ENCODE assay signal across 10 cellular contexts in the genomic region with DNA sequence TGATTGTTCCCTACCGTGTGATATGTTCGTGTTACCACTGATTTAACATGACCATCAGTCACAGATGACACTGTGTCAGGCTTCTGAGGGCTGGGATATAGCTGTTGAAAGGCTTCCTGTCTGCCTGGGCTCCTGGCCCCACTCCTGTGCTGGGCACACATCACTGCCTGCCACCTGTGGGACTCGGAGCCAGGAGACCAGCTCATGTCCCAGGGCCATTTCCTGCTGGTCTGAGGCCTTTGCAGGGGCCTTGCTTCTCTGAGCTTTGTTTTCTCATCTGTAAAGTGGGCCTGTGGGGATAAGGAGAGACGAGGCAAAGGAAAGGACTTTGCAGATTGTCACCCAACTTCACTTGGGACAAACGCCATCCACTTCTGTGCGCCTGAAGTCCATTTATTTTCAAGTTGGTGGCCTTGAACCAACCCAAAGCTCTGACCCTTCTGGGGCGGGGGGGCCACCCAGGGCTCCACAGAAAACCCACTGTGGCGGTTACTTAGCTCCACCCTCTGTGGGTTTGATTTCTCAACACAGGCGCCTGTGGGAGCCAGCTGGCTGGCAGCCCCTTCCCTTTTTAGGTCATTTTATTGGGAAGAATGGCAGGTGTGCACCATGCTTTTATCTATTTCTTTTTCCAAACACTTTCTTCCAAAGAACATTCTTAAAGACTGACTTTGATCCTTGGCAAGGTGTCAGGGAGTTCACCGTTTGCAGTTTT. TPM values are rescaled to one million over a fixed set of nuclear protein-coding genes. Genes with fewer than 3 reads are reported as not detected.
DNase-seq lines count a peak whose midpoint lies in the region; ATAC-seq and TF ChIP-seq lines count a peak whose summit lies in the region.
"Had no signal": no experiment of that assay in that cellular context is flagged by ENCODE, and none has a peak within 500 bp of the region (broad histone marks: within the 10 kb centered on the region; RNA-seq: fewer than 3 reads in every experiment).

No MANE protein-coding gene starts in this region.

- no peaks in the 10 kb centered on the region for H3K9me2 ChIP-seq in Loucy (replicated peaks; ENCODE audit: low read depth, low read length)

- peaks cover 26% of the 10 kb centered on the region for H3K4me1 Mint-ChIP-seq in neural crest cell

- no peak for ATAC-seq in GM21367 (IDR thresholded peaks at IDR 0.05; ENCODE audit: unreplicated experiment)

- H3K27me3 ChIP-seq in Loucy (ENCODE audit: insufficient read depth, low read length, poor library complexity, severe bottlenecking) = no peaks in the 10 kb centered on the region

- H3K79me2 ChIP-seq in Loucy (ENCODE audit: insufficient read depth, low read length) = no peaks in the 10 kb centered on the region

- no peak for TF ChIP-seq CTCF in Loucy (conservative IDR thresholded peaks at IDR 0.05; ENCODE audit: low read length)
- no peak for TF ChIP-seq CTCF in cardiac fibroblast (IDR thresholded peaks at IDR 0.05; ENCODE audit: low read depth, low read length)
- no peak for TF ChIP-seq CTCF in neural crest cell (conservative IDR thresholded peaks at IDR 0.05)

- H2AFZ ChIP-seq in Loucy (ENCODE audit: low read length) = no peak overlapping the region

- H3K27ac Mint-ChIP-seq in neural crest cell (ENCODE audit: unreplicated experiment) = no peak overlapping the region

- no peaks in the 10 kb centered on the region for H3K36me3 Mint-ChIP-seq in neural crest cell (ENCODE audit: low read depth)

- H3K4me3 Mint-ChIP-seq in neural crest cell = no peak overlapping the region
- H3K4me3 Mint-ChIP-seq: dendritic cell treated with granulocyte-macrophage colony-stimulating factor and Interleukin-4, amounts not matched to agents 40 ng/mL and 50 ng/mL, for 4 days had no signal

- H3K4me2 ChIP-seq in Loucy (ENCODE audit: low read depth, low read length, poor library complexity, severe bottlenecking) = peak overlapping the region; percentile 21

- H3K9ac ChIP-seq in Loucy (ENCODE audit: low read depth, low read length, poor library complexity, severe bottlenecking) = no peak overlapping the region

- peak; percentile 23 for DNase-seq in CD1c-positive myeloid dendritic cell (ENCODE audit: extremely low spot score)
- peak; percentile 5 to 26 for DNase-seq in cardiac fibroblast (ENCODE audit: low read depth in 2 of 2)
- DNase-seq in neural crest cell (ENCODE audit: low read depth, low spot score) = peak; percentile 0
- no peak for DNase-seq in foreskin melanocyte
- DNase-seq in NCI-H2196 treated with DMSO at 0.1 percent for 48 hours (lab: John Stamatoyannopoulos, UW; ENCODE audit: unreplicated experiment) = no peak
- no peak for DNase-seq in NCI-H2227 (lab: John Stamatoyannopoulos, UW; ENCODE audit: unreplicated experiment)
- DNase-seq: activated CD4-positive, alpha-beta T cell treated with anti-CD3 and anti-CD28 coated beads, Interleukin-2, amount 50 U/mL, for 4 hours had no signal

- H4K20me1 ChIP-seq in Loucy (ENCODE audit: insufficient read depth, low read length, poor library complexity, severe bottlenecking) = no peaks in the 10 kb centered on the region

- H3K9me3 Mint-ChIP-seq in neural crest cell = no peaks in the 10 kb centered on the region
- H3K9me3 Mint-ChIP-seq: dendritic cell treated with granulocyte-macrophage colony-stimulating factor and Interleukin-4, amounts not matched to agents 40 ng/mL and 50 ng/mL, for 4 days had no signal

- H3F3A ChIP-seq in Loucy (ENCODE audit: low read depth) = no peaks in the 10 kb centered on the region

- no peak overlapping the region for H3K4me3 ChIP-seq in Loucy (ENCODE audit: low read length, poor library complexity, severe bottlenecking)
- H3K4me3 ChIP-seq in cardiac fibroblast (replicated peaks in 1 of 2; ENCODE audit: low read depth in 2 of 2, low read length in 2 of 2) = no peak overlapping the region

- peaks cover 43% of the 10 kb centered on the region for H3K4me1 ChIP-seq in Loucy (ENCODE audit: insufficient read depth, low read length, poor library complexity, severe bottlenecking)

- no peaks in the 10 kb centered on the region for H3K27me3 Mint-ChIP-seq in neural crest cell (ENCODE audit: low read depth)

- no peaks in the 10 kb centered on the region for H3K9me3 ChIP-seq in Loucy (ENCODE audit: insufficient read depth, low read depth, low read length)

- no peaks in the 10 kb centered on the region for H3K36me3 ChIP-seq in Loucy (ENCODE audit: insufficient read depth, low read length)

RNA-seq across cellular contexts. Expression of a gene that starts 54.1 kb away (rescaled TPM):
- 3.0 and 4.8 TPM in 2 replicates for total RNA-seq in neural crest cell

Comparison
In these comparisons a context has a peak if more than half of its experiments do, and no peak if none do; other contexts are left out.
1. DNase-seq: peak in CD1c-positive myeloid dendritic cell (single experiment), cardiac fibroblast (2 of 2) and neural crest cell (single experiment); none in foreskin melanocyte (single experiment), NCI-H2196 treated with DMSO at 0.1 percent for 48 hours (single experiment) and NCI-H2227 (single experiment).